In the genomic region with DNA sequence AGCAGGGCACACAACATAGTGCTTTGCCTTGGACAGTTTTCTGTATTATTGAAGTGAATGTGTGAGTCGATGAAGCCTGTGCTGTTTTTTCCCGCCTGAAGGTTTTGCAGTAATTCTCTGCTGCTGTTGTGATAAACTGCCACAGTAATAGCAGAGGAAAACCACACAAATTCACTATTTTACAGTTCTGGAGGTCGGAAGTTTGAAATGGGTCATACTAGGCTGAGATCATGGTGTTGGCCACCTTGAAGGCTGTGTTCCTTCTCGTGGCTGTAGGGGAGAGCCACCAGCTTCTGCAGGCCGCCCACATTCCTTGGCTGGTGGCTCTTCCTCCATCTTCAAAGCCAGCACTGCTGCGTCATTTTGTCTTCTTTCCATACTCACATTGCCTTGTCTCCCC, we compare ENCODE assay signal across 10 cellular contexts. TPM values are rescaled to one million over a fixed set of nuclear protein-coding genes. Genes with fewer than 3 reads are reported as not detected.
DNase-seq lines count a peak whose midpoint lies in the region; ATAC-seq and TF ChIP-seq lines count a peak whose summit lies in the region.
"Had no signal": no experiment of that assay in that cellular context is flagged by ENCODE, and none has a peak within 500 bp of the region (broad histone marks: within the 10 kb centered on the region; RNA-seq: fewer than 3 reads in every experiment).

No MANE protein-coding gene starts in this region.

- ATAC-seq in activated B cell treated with CpG ODN at 0.5 μM for 24 hours (ENCODE audit: low read depth) (no peak), HG02571 (IDR thresholded peaks at IDR 0.05; ENCODE audit: unreplicated experiment) (no peak)
- ATAC-seq in naive thymus-derived CD4-positive, alpha-beta T cell, result no peak

- no peaks in the 10 kb centered on the region for H4K20me1 ChIP-seq in mammary epithelial cell (ENCODE audit: insufficient read depth, low read length)

- H3K36me3 Mint-ChIP-seq in MCF 10A (ENCODE audit: insufficient read depth, unreplicated experiment) (no peaks in the 10 kb centered on the region), activated B cell treated with CpG ODN at 0.5 μM for 24 hours (ENCODE audit: low read depth) (peaks cover 3% of the 10 kb centered on the region), type B pancreatic cell (no peaks in the 10 kb centered on the region)
- H3K36me3 Mint-ChIP-seq in naive thymus-derived CD4-positive, alpha-beta T cell, result peaks cover 0 to 7% (median 0%) of the 10 kb centered on the region in 5 donors

- intact Hi-C loops in MCF 10A (cut with micrococcal nuclease), result no loop called here
- intact Hi-C loops in mammary epithelial cell (cut with micrococcal nuclease), result loop anchor here (5.0 to 10.0 kb wide), 2 partner anchors 147 to 265 kb away; a partner anchor contains a TSS
- intact Hi-C loops in activated B cell treated with CpG ODN at 0.5 μM for 24 hours (cut with micrococcal nuclease), result loop anchor here (2.0 to 10.0 kb wide), 4 partner anchors 225 to 743 kb away; a partner anchor contains a TSS
- intact Hi-C loops in naive thymus-derived CD4-positive, alpha-beta T cell (cut with micrococcal nuclease), result loop anchor here (2.0 to 5.0 kb wide), 4 partner anchors 61 to 543 kb away; no protein-coding TSS in a partner anchor

- dilution Hi-C loops in mammary epithelial cell (cut with HindIII; ENCODE audit: low sequenced_read_pairs), result no loop called here

- peaks cover 8% of the 10 kb centered on the region for H3K9me3 Mint-ChIP-seq in MCF 10A (ENCODE audit: unreplicated experiment)
- peaks cover 2% of the 10 kb centered on the region for H3K9me3 Mint-ChIP-seq in activated B cell treated with CpG ODN at 0.5 μM for 24 hours
- peaks cover 0 to 4% (median 0%) of the 10 kb centered on the region in 11 donors for H3K9me3 Mint-ChIP-seq in naive thymus-derived CD4-positive, alpha-beta T cell
- no peaks in the 10 kb centered on the region for H3K9me3 Mint-ChIP-seq in type B pancreatic cell

- H3K27me3 Mint-ChIP-seq in MCF 10A (ENCODE audit: insufficient read depth, unreplicated experiment), result no peaks in the 10 kb centered on the region
- H3K27me3 Mint-ChIP-seq in activated B cell treated with CpG ODN at 0.5 μM for 24 hours, result peaks cover 5% of the 10 kb centered on the region
- H3K27me3 Mint-ChIP-seq in naive thymus-derived CD4-positive, alpha-beta T cell, result peaks cover 0 to 32% (median 5%) of the 10 kb centered on the region in 5 donors
- peaks cover 12% of the 10 kb centered on the region for H3K27me3 Mint-ChIP-seq in type B pancreatic cell

- H3K36me3 ChIP-seq in mammary epithelial cell (ENCODE audit: insufficient read depth, low read length), result no peaks in the 10 kb centered on the region
- no peaks in the 10 kb centered on the region for H3K36me3 ChIP-seq in naive thymus-derived CD4-positive, alpha-beta T cell (ENCODE audit: control insufficient read depth in 2 of 3, insufficient read depth in 3 of 3, low read length in 3 of 3)

- peaks cover 9% of the 10 kb centered on the region for H3K4me1 Mint-ChIP-seq in MCF 10A (ENCODE audit: insufficient read depth, unreplicated experiment)
- H3K4me1 Mint-ChIP-seq in activated B cell treated with CpG ODN at 0.5 μM for 24 hours, result peaks cover 18% of the 10 kb centered on the region
- peaks cover 5 to 15% (median 12%) of the 10 kb centered on the region in 7 donors for H3K4me1 Mint-ChIP-seq in naive thymus-derived CD4-positive, alpha-beta T cell
- H3K4me1 Mint-ChIP-seq in type B pancreatic cell (ENCODE audit: unreplicated experiment), result no peaks in the 10 kb centered on the region

- CTCF ChIA-PET in MCF 10A (lab: Yijun Ruan, JAX) (interaction anchor here (0.6 to 3.0 kb wide), 5 partner anchors 10 to 51 kb away, joined by 3 to 13 read pairs (median 6); no protein-coding TSS in a partner anchor), mammary epithelial cell (lab: Charles Lee; ENCODE audit: low non-redundant PET) (interaction anchor here (0.6 kb wide), 1 partner anchor 91 kb away, joined by 17 read pairs; no protein-coding TSS in a partner anchor), activated B cell treated with CpG ODN at 0.5 μM for 24 hours (lab: Charles Lee) (interaction anchor here (1.3 to 4.1 kb wide), 2 partner anchors 92 to 287 kb away, joined by 3 to 26 read pairs; no protein-coding TSS in a partner anchor)
- CTCF ChIA-PET in naive thymus-derived CD4-positive, alpha-beta T cell (lab: Charles Lee), result interaction anchor here (0.9 to 1.5 kb wide), 2 partner anchors 91 to 288 kb away, joined by 3 read pairs; no protein-coding TSS in a partner anchor

- in situ Hi-C loops in mammary epithelial cell (cut with MboI; ENCODE audit: low sequenced_read_pairs in 2 of 2) (no loop called here), ACHN (cut with HindIII; ENCODE audit: low pct_ligation_motif_present, low pct_unique_long_range_greater_than_20kb, low sequenced_read_pairs) (no loop called here)

- no peaks in the 10 kb centered on the region for H3K9me3 ChIP-seq in mammary epithelial cell (replicated peaks; ENCODE audit: insufficient read depth, low read length)
- no peaks in the 10 kb centered on the region for H3K9me3 ChIP-seq in naive thymus-derived CD4-positive, alpha-beta T cell (ENCODE audit: control insufficient read depth in 2 of 3, low read length in 3 of 3)

- DNase-seq in MCF 10A (ENCODE audit: unreplicated experiment), result no peak
- DNase-seq in mammary epithelial cell, result no peak
- no peak for DNase-seq in activated B cell treated with CpG ODN at 0.5 μM for 24 hours
- no peak for DNase-seq in naive thymus-derived CD4-positive, alpha-beta T cell
- no peak for DNase-seq in type B pancreatic cell (ENCODE audit: extremely low spot score, unreplicated experiment)
- DNase-seq in ACHN, result no peak
- DNase-seq in SIG-M5 (lab: John Stamatoyannopoulos, UW), result no peak
- DNase-seq: activated naive CD4-positive, alpha-beta T cell treated with anti-CD3 and anti-CD28 coated beads, Interleukin-2, amount 50 U/mL, for 16 hours had no signal

- BruUV-seq in MCF 10A (replicated peaks; lab: Mats Ljungman, UMichigan), result no TSS peak
- BruUV-seq in mammary epithelial cell (replicated peaks; lab: Mats Ljungman, UMichigan), result no TSS peak

- no peak overlapping the region for H3K27ac Mint-ChIP-seq in MCF 10A (ENCODE audit: low read depth, unreplicated experiment)
- H3K27ac Mint-ChIP-seq in activated B cell treated with CpG ODN at 0.5 μM for 24 hours, result no peak overlapping the region
- no peak overlapping the region for H3K27ac Mint-ChIP-seq in naive thymus-derived CD4-positive, alpha-beta T cell
- H3K27ac Mint-ChIP-seq in type B pancreatic cell, result no peak overlapping the region

- POLR2A ChIA-PET in MCF 10A (lab: Yijun Ruan, JAX), result interaction anchor here (0.8 to 3.4 kb wide), 4 partner anchors 18 to 548 kb away, joined by 3 to 11 read pairs (median 4); no protein-coding TSS in a partner anchor
- POLR2A ChIA-PET in activated B cell treated with CpG ODN at 0.5 μM for 24 hours (lab: Charles Lee), result interaction anchor here (0.7 to 2.8 kb wide), 4 partner anchors 9 to 728 kb away, joined by 3 to 6 read pairs (median 5); no protein-coding TSS in a partner anchor
- POLR2A ChIA-PET in naive thymus-derived CD4-positive, alpha-beta T cell (lab: Charles Lee), result no interaction called here

- no peaks in the 10 kb centered on the region for H3K27me3 ChIP-seq in mammary epithelial cell (ENCODE audit: insufficient read depth, low read length)
- no peaks in the 10 kb centered on the region for H3K27me3 ChIP-seq in naive thymus-derived CD4-positive, alpha-beta T cell (ENCODE audit: control insufficient read depth in 2 of 2, insufficient read depth in 2 of 2, low read length in 2 of 2)
- H3K27me3 ChIP-seq: dorsolateral prefrontal cortex had no signal

- no peak overlapping the region for H3K4me3 ChIP-seq in mammary epithelial cell (replicated peaks in 1 of 3; ENCODE audit: insufficient read depth in 1 of 3, low read depth in 2 of 3, low read length in 3 of 3)
- H3K4me3 ChIP-seq in naive thymus-derived CD4-positive, alpha-beta T cell (ENCODE audit: low read length), result no peak overlapping the region

- no peak overlapping the region for H3K4me2 ChIP-seq in mammary epithelial cell (ENCODE audit: insufficient read depth, low read depth, low read length)

- H3K9ac ChIP-seq in mammary epithelial cell (ENCODE audit: insufficient read depth, low read length), result no peak overlapping the region

- no peak overlapping the region for H2AFZ ChIP-seq in mammary epithelial cell (ENCODE audit: low read depth, low read length)

- 75% methylated on average over 6 of the region's 6 CpGs for WGBS in mammary epithelial cell (ENCODE audit: low coverage, missing lambda C conversion rate)

- no peak for TF ChIP-seq CTCF in MCF 10A (IDR thresholded peaks at IDR 0.05; ENCODE audit: unreplicated experiment)
- TF ChIP-seq CTCF in mammary epithelial cell (conservative IDR thresholded peaks at IDR 0.05 in 1 of 2, IDR thresholded peaks at IDR 0.05 in 1 of 2; ENCODE audit: extremely low read depth in 1 of 2, insufficient read depth in 1 of 2, low read depth in 1 of 2, low read length in 2 of 2), result no peak
- TF ChIP-seq CTCF in activated B cell treated with CpG ODN at 0.5 μM for 24 hours (IDR thresholded peaks at IDR 0.05), result no peak
- no peak for TF ChIP-seq CTCF in type B pancreatic cell (conservative IDR thresholded peaks at IDR 0.05)

- peaks cover 21% of the 10 kb centered on the region for H3K4me1 ChIP-seq in mammary epithelial cell (ENCODE audit: insufficient read depth, low read length)
- H3K4me1 ChIP-seq in naive thymus-derived CD4-positive, alpha-beta T cell (ENCODE audit: control insufficient read depth in 2 of 2, insufficient read depth in 2 of 2, low read length in 2 of 2), result peaks cover 0 to 7% of the 10 kb centered on the region in 2 donors

- H3K4me3 Mint-ChIP-seq in MCF 10A (ENCODE audit: unreplicated experiment), result peak overlapping the region; percentile 72
- H3K4me3 Mint-ChIP-seq in activated B cell treated with CpG ODN at 0.5 μM for 24 hours, result peak overlapping the region; percentile 52
- H3K4me3 Mint-ChIP-seq in naive thymus-derived CD4-positive, alpha-beta T cell, result peak overlapping the region; percentile 23 to 96 (median 90)
- peak overlapping the region; percentile 99 for H3K4me3 Mint-ChIP-seq in type B pancreatic cell

- no peaks in the 10 kb centered on the region for H3K79me2 ChIP-seq in mammary epithelial cell (ENCODE audit: insufficient read depth, low read length)

- no peak overlapping the region for H3K27ac ChIP-seq in mammary epithelial cell (ENCODE audit: insufficient read depth, low read depth, low read length)
- no peak overlapping the region for H3K27ac ChIP-seq in naive thymus-derived CD4-positive, alpha-beta T cell (ENCODE audit: low read depth, low read length)

RNA-seq across cellular contexts. Expression of a gene that starts 0.7 kb away (rescaled TPM):
- 0.56 and 1.8 TPM in 2 replicates for total RNA-seq in MCF 10A (2022)
- total RNA-seq in mammary epithelial cell, result under 1 TPM; 0.38 to 0.67 TPM
- polyA plus RNA-seq in mammary epithelial cell, result 0.17 TPM
- not detected for polyA minus RNA-seq in mammary epithelial cell
- 2.9 and 3.7 TPM in 2 replicates for total RNA-seq in activated B cell treated with CpG ODN at 0.5 μM for 24 hours
- total RNA-seq in naive thymus-derived CD4-positive, alpha-beta T cell, result under 1 TPM; 0.22 to 0.58 (median 0.49) TPM
- under 1 TPM; 0.14 to 0.28 TPM for polyA plus RNA-seq in naive thymus-derived CD4-positive, alpha-beta T cell
- total RNA-seq in type B pancreatic cell (ENCODE audit: low replicate concordance), result 9.1 and 9.3 TPM in 2 replicates
